ENCODE assay signal across 21 cellular contexts in genomic region chr12:70254225-70254624, GRCh38.
"Had no signal": no experiment of that assay in that cellular context is flagged by ENCODE, and none has a peak within 500 bp of the region (broad histone marks: within the 10 kb centered on the region; RNA-seq: fewer than 3 reads in every experiment).

No MANE protein-coding gene starts in this region.

- H3K36me3 Mint-ChIP-seq: natural killer cell treated with Interleukin-12 subunit alpha and Interleukin-12 subunit beta and Interleukin-15 and Interleukin-18, amount 100 ng/mL, for 72 hours had no signal

- ATAC-seq: activated CD4-positive, CD25-positive, alpha-beta regulatory T cell treated with anti-CD3 and anti-CD28 coated beads, Interleukin-2, amount 50 U/mL, for 24 hours; mucosa of descending colon; natural killer cell treated with Interleukin-12 subunit alpha and Interleukin-12 subunit beta and Interleukin-15 and Interleukin-18, amount 100 ng/mL, for 72 hours; sciatic nerve; stimulated activated effector memory CD8-positive, alpha-beta T cell treated with anti-CD3 and anti-CD28 coated beads, Interleukin-12 subunit alpha, Interleukin-12 subunit beta, amount 100 ng/mL, for 72 hours had no signal

- H3K9me3 Mint-ChIP-seq: activated T-helper 2 cell treated with anti-CD3 and anti-CD28 coated beads, Interferon-gamma antibody, Interleukin-2, Interleukin-4, amounts not matched to agents 10 μg/mL and 5 μg/mL and 100 μg/mL, durations not matched to agents 14 hours and 24 hours and 36 hours; natural killer cell treated with Interleukin-12 subunit alpha and Interleukin-12 subunit beta and Interleukin-15 and Interleukin-18, amount 100 ng/mL, for 72 hours; stimulated activated effector memory CD8-positive, alpha-beta T cell treated with anti-CD3 and anti-CD28 coated beads, Interleukin-12 subunit alpha, Interleukin-12 subunit beta, amount 100 ng/mL, for 72 hours had no signal

- H3K27ac Mint-ChIP-seq: activated T-helper 2 cell treated with anti-CD3 and anti-CD28 coated beads, Interferon-gamma antibody, Interleukin-2, Interleukin-4, amounts not matched to agents 10 μg/mL and 5 μg/mL and 100 μg/mL, durations not matched to agents 14 hours and 24 hours and 36 hours; natural killer cell treated with Interleukin-12 subunit alpha and Interleukin-12 subunit beta and Interleukin-15 and Interleukin-18, amount 100 ng/mL, for 72 hours; stimulated activated effector memory CD8-positive, alpha-beta T cell treated with anti-CD3 and anti-CD28 coated beads, Interleukin-12 subunit alpha, Interleukin-12 subunit beta, amount 100 ng/mL, for 72 hours had no signal

- H3K4me3 Mint-ChIP-seq: natural killer cell treated with Interleukin-12 subunit alpha and Interleukin-12 subunit beta and Interleukin-15 and Interleukin-18, amount 100 ng/mL, for 72 hours; stimulated activated effector memory CD8-positive, alpha-beta T cell treated with anti-CD3 and anti-CD28 coated beads, Interleukin-12 subunit alpha, Interleukin-12 subunit beta, amount 100 ng/mL, for 72 hours had no signal

- H3K27me3 Mint-ChIP-seq: natural killer cell treated with Interleukin-12 subunit alpha and Interleukin-12 subunit beta and Interleukin-15 and Interleukin-18, amount 100 ng/mL, for 72 hours had no signal

- DNase-seq: activated CD4-positive, alpha-beta T cell treated with anti-CD3 and anti-CD28 coated beads for 48 hours; activated CD4-positive, alpha-beta T cell treated with anti-CD3 and anti-CD28 coated beads, Interleukin-2, amount 50 U/mL, for 48 hours; activated CD8-positive, alpha-beta memory T cell treated with anti-CD3 and anti-CD28 coated beads for 24 hours; activated naive CD4-positive, alpha-beta T cell; activated T-cell treated with anti-CD3 and anti-CD28 coated beads, Interleukin-2, amount 50 U/mL, for 1 hour; amygdala; colonic mucosa; effector CD8-positive, alpha-beta T cell; islet precursor cell; left ventricle myocardium inferior; mesendoderm; mucosa of descending colon; retina; stimulated activated CD4-positive, alpha-beta T cell treated with anti-CD3 and anti-CD28 coated beads, Interleukin-4, amount 100 ng/mL, for 24 hours; T-helper 9 cell; WERI-Rb-1 had no signal
